In genomic region chr9:21217211-21217610, GRCh38 we compare ENCODE assay signal across 16 cellular contexts. TPM values are rescaled to one million over a fixed set of nuclear protein-coding genes. Genes with fewer than 3 reads are reported as not detected.
"Had no signal": no experiment of that assay in that cellular context is flagged by ENCODE, and none has a peak within 500 bp of the region (broad histone marks: within the 10 kb centered on the region; RNA-seq: fewer than 3 reads in every experiment).

TSS of gene IFNA16 (minus strand) at chr9:21217311. CDS start at chr9:21217305, 6 bp downstream.

RNA-seq across cellular contexts. Expression of gene IFNA16, which starts in this region (rescaled TPM):
- total RNA-seq: stomach, subcutaneous adipose tissue, suprapubic skin, temporal lobe, testis, thoracic aorta, thyroid gland, tibial nerve, transverse colon, upper lobe of left lung, upper lobe of right lung, ureter, urinary bladder, uterus, vagina had no signal
- polyA plus RNA-seq: stomach, thymus, urinary bladder had no signal
